Comparison of ENCODE assay signal across 8 cellular contexts in the genomic region with DNA sequence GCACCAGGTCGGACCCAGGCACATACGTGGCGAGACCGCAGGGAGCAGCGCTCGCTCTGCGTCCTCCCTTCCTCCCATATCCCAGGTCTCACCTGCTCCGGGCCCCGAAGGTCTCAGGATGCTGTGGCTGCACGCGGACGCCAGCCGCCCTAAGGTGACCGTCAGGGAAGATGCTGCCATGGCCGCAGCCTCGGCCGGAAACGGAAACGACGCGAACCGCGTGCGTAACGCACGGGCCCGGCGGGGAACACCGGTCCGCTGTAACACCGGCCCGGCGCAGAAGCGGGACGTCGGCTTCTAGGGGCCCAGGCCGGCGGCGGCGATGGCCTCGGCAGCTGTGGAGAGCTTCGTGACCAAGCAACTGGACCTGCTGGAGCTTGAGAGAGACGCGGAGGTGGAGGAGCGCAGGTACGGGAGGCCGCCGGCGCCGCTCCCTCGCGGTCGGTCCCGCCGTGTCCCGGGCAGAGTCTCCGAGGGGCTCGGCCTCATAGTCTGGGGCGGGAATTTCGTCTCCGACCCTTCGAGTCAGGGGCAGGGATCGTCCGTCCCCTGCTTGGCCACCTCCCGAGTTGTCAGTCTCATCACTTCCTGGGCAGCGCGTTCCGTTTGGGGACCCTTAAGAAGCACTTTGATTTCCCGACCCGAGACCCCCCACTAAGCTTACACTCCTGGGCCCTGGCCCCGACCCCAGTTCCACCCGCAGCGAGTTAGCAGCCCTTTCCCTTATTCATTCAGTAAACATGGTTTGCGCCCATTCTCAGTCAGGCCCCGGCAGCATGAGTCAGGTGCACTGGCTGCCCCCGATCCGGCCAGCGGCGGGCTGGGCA. TPM values are rescaled to one million over a fixed set of nuclear protein-coding genes. Genes with fewer than 3 reads are reported as not detected.
DNase-seq lines count a peak whose midpoint lies in the region; ATAC-seq, FAIRE-seq and TF ChIP-seq lines count a peak whose summit lies in the region.

A gene (plus strand): TSS at position 261 of the 827 bp plus-strand sequence. CDS start 62 bp downstream, at position 323.
A gene (minus strand): TSS at position 202 of the 827 bp plus-strand sequence. CDS start 22 bp downstream, at position 180.

- peaks cover 38 to 64% of the 10 kb centered on the region in 2 experiments for H3K79me1 ChIP-seq in IMR-90 (ENCODE audit: low read depth in 1 of 2, low read length in 2 of 2)

- no peak within 1 kb of the TSS; the same call in 2 of the 3 replicates for H2BK15ac ChIP-seq in IMR-90 (ENCODE audit: low read depth, low read length)

- H3K36me3 ChIP-seq in IMR-90 (ENCODE audit: control insufficient read depth, insufficient read depth, low read length) = peaks cover 20% of the 10 kb centered on the region

- no peaks in the 10 kb centered on the region for H3K27me3 ChIP-seq in IMR-90 (ENCODE audit: control insufficient read depth, insufficient read depth, low read length)

- peak within 1 kb of the TSS; percentile 98 for H3K4me2 ChIP-seq in IMR-90 (ENCODE audit: low read depth, low read length)

- peak within 1 kb of the TSS; percentile 96 for H3K4ac ChIP-seq in IMR-90 (ENCODE audit: low read depth, low read length)

- ATAC-seq in GM21447 (IDR thresholded peaks at IDR 0.05; ENCODE audit: unreplicated experiment) (peak; percentile 89), IMR-90 (ENCODE audit: low read depth) (peak; percentile 96)
- ATAC-seq in activated T-helper 17 cell treated with anti-CD3 and anti-CD28 coated beads, Interleukin-2, amount 50 U/mL, for 72 hours (replicated peaks) = peak; percentile 96
- ATAC-seq in natural killer cell treated with Interleukin-12 subunit alpha and Interleukin-12 subunit beta and Interleukin-15 and Interleukin-18, amount 100 ng/mL, for 72 hours = peak; percentile 98
- ATAC-seq in stimulated activated naive CD8-positive, alpha-beta T cell treated with anti-CD3 and anti-CD28 coated beads, Interleukin-15, Interleukin-2, amounts not matched to agents 100 U/mL and 50 U/mL, for 24 hours = peak; percentile 98

- peak within 1 kb of the TSS; percentile 91 for H2AK5ac ChIP-seq in IMR-90 (ENCODE audit: low read depth, low read length)

- H3K18ac ChIP-seq in IMR-90 (ENCODE audit: low read depth, low read length) = no peak within 1 kb of the TSS; the same call in 1 of the 2 replicates

- peak within 1 kb of the TSS; percentile 95 for H3K9ac ChIP-seq in IMR-90 (ENCODE audit: low read depth, low read length)

- H3K27ac Mint-ChIP-seq in activated T-helper 17 cell treated with anti-CD3 and anti-CD28 coated beads, Interleukin-2, amount 50 U/mL, for 72 hours = peak within 1 kb of the TSS; percentile 97
- H3K27ac Mint-ChIP-seq in natural killer cell treated with Interleukin-12 subunit alpha and Interleukin-12 subunit beta and Interleukin-15 and Interleukin-18, amount 100 ng/mL, for 72 hours = peak within 1 kb of the TSS; percentile 88 to 96

- in situ Hi-C loops in IMR-90 (cut with MboI; ENCODE audit: low sequenced_read_pairs) = no loop called here

- peak within 1 kb of the TSS; percentile 97 to 99 for H4K8ac ChIP-seq in IMR-90 (ENCODE audit: low read depth in 2 of 2, low read length in 2 of 2)

- peak; percentile 71 for TF ChIP-seq POLR2A in IMR-90 (IDR thresholded peaks at IDR 0.05; ENCODE audit: low read depth, low read length)

- peaks cover 65% of the 10 kb centered on the region for H3K36me3 Mint-ChIP-seq in activated T-helper 17 cell treated with anti-CD3 and anti-CD28 coated beads, Interleukin-2, amount 50 U/mL, for 72 hours (ENCODE audit: low read depth)
- H3K36me3 Mint-ChIP-seq in natural killer cell treated with Interleukin-12 subunit alpha and Interleukin-12 subunit beta and Interleukin-15 and Interleukin-18, amount 100 ng/mL, for 72 hours = no peaks in the 10 kb centered on the region

- peak within 1 kb of the TSS; percentile 100 for H2AFZ ChIP-seq in IMR-90 (replicated peaks; ENCODE audit: low read length, poor library complexity)

- H3K9me3 ChIP-seq in IMR-90 (ENCODE audit: control insufficient read depth, insufficient read depth, low read length) = no peaks in the 10 kb centered on the region

- H3K4me1 ChIP-seq in IMR-90 (ENCODE audit: control insufficient read depth, insufficient read depth, low read length) = peaks cover 3% of the 10 kb centered on the region; the same call in 1 of the 2 replicates

- no peaks in the 10 kb centered on the region for H3K9me3 Mint-ChIP-seq in activated T-helper 17 cell treated with anti-CD3 and anti-CD28 coated beads, Interleukin-2, amount 50 U/mL, for 72 hours
- H3K9me3 Mint-ChIP-seq in natural killer cell treated with Interleukin-12 subunit alpha and Interleukin-12 subunit beta and Interleukin-15 and Interleukin-18, amount 100 ng/mL, for 72 hours = no peaks in the 10 kb centered on the region

- intact Hi-C loops in IMR-90 (cut with micrococcal nuclease) = loop anchor here (1.0 to 10.0 kb wide), 4 partner anchors 98 to 741 kb away; a partner anchor contains a TSS

- H4K20me1 ChIP-seq in IMR-90 (ENCODE audit: insufficient read depth, low read length) = peaks cover 11% of the 10 kb centered on the region; the same call in 1 of the 2 replicates

- H4K91ac ChIP-seq in IMR-90 (ENCODE audit: insufficient read depth, low read depth, low read length) = peak within 1 kb of the TSS; percentile 90

- TF ChIP-seq RAD21 in IMR-90 (IDR thresholded peaks at IDR 0.05; ENCODE audit: low read length) = peak; percentile 28

- H3K27me3 Mint-ChIP-seq in activated T-helper 17 cell treated with anti-CD3 and anti-CD28 coated beads, Interleukin-2, amount 50 U/mL, for 72 hours = no peaks in the 10 kb centered on the region
- no peaks in the 10 kb centered on the region for H3K27me3 Mint-ChIP-seq in natural killer cell treated with Interleukin-12 subunit alpha and Interleukin-12 subunit beta and Interleukin-15 and Interleukin-18, amount 100 ng/mL, for 72 hours

- FAIRE-seq in D721Med (lab: Jason Lieb, UNC) = no peak

- CTCF ChIA-PET in IMR-90 (lab: Yijun Ruan, JAX) = no interaction called here

- H3K27ac ChIP-seq in IMR-90 (ENCODE audit: insufficient read depth, low read length) = peak within 1 kb of the TSS; percentile 91

- BruUV-seq in IMR-90 (replicated peaks; lab: Mats Ljungman, UMichigan) = no TSS peak

- dilution Hi-C loops in IMR-90 (cut with HindIII; ENCODE audit: low sequenced_read_pairs, unreplicated experiment) = no loop called here

- H4K5ac ChIP-seq in IMR-90 (ENCODE audit: low read depth, low read length) = peak within 1 kb of the TSS; percentile 98

- peak within 1 kb of the TSS; percentile 96 for H3K14ac ChIP-seq in IMR-90 (replicated peaks; ENCODE audit: low read depth, low read length)

- H3K23ac ChIP-seq in IMR-90 (ENCODE audit: low read depth, low read length) = peak within 1 kb of the TSS; percentile 93

- H2AK9ac ChIP-seq in IMR-90 (replicated peaks; ENCODE audit: low read depth, low read length, poor library complexity) = peak within 1 kb of the TSS; percentile 98

- H2BK5ac ChIP-seq in IMR-90 (ENCODE audit: low read depth, low read length, poor library complexity, severe bottlenecking) = peak within 1 kb of the TSS; percentile 89

- peak within 1 kb of the TSS; percentile 97 for H3K4me3 ChIP-seq in IMR-90 (ENCODE audit: insufficient read depth, low read depth, low read length)
- H3K4me3 ChIP-seq in fibroblast of pulmonary artery (replicated peaks; ENCODE audit: low read depth, low read length) = peak within 1 kb of the TSS; percentile 88

- 1% methylated on average over 39 of the region's 79 CpGs; no CpG with 5 or more reads in 1 of the 2 experiments for WGBS in IMR-90 (ENCODE audit: extremely low coverage in 2 of 2, insufficient read length in 1 of 2), 2 experiments

- peaks cover 24% of the 10 kb centered on the region for H3K4me1 Mint-ChIP-seq in activated T-helper 17 cell treated with anti-CD3 and anti-CD28 coated beads, Interleukin-2, amount 50 U/mL, for 72 hours
- peaks cover 38 to 41% of the 10 kb centered on the region in 2 donors for H3K4me1 Mint-ChIP-seq in natural killer cell treated with Interleukin-12 subunit alpha and Interleukin-12 subunit beta and Interleukin-15 and Interleukin-18, amount 100 ng/mL, for 72 hours (ENCODE audit: low read depth in 2 of 2)

- H3K9me1 ChIP-seq in IMR-90 (ENCODE audit: insufficient read depth, low read length) = peaks cover 3% of the 10 kb centered on the region; the same call in 1 of the 2 replicates

- no peak within 1 kb of the TSS for H2BK20ac ChIP-seq in IMR-90 (ENCODE audit: low read depth, low read length)

- POLR2A ChIA-PET in IMR-90 (lab: Charles Lee; ENCODE audit: unreplicated experiment) = no interaction called here

- no peak for TF ChIP-seq CTCF in D721Med (IDR thresholded peaks at IDR 0.05; ENCODE audit: insufficient read depth, missing control alignments)
- no peak for TF ChIP-seq CTCF in IMR-90 (conservative IDR thresholded peaks at IDR 0.05; ENCODE audit: low read depth, low read length)
- TF ChIP-seq CTCF in fibroblast of pulmonary artery (IDR thresholded peaks at IDR 0.05; ENCODE audit: low read length, missing control alignments) = no peak

- H3K56ac ChIP-seq in IMR-90 (ENCODE audit: extremely low read depth, insufficient read depth, low read length) = peak within 1 kb of the TSS; percentile 80

- H2BK120ac ChIP-seq in IMR-90 (ENCODE audit: low read depth, low read length) = no peak within 1 kb of the TSS; the same call in 1 of the 2 replicates

- peak within 1 kb of the TSS; percentile 97 for H3K4me3 Mint-ChIP-seq in activated T-helper 17 cell treated with anti-CD3 and anti-CD28 coated beads, Interleukin-2, amount 50 U/mL, for 72 hours
- peak within 1 kb of the TSS; percentile 96 for H3K4me3 Mint-ChIP-seq in natural killer cell treated with Interleukin-12 subunit alpha and Interleukin-12 subunit beta and Interleukin-15 and Interleukin-18, amount 100 ng/mL, for 72 hours

- DNase-seq in D721Med (ENCODE audit: insufficient read length, low spot score) = peak; percentile 76
- peak; percentile 80 for DNase-seq in IMR-90
- DNase-seq in RPMI7951 (ENCODE audit: low read depth) = peak; percentile 78
- DNase-seq in fibroblast of pulmonary artery (ENCODE audit: low read depth) = peak; percentile 85
- peak; percentile 89 for DNase-seq in natural killer cell treated with Interleukin-12 subunit alpha and Interleukin-12 subunit beta and Interleukin-15 and Interleukin-18, amount 100 ng/mL, for 72 hours (ENCODE audit: low spot score)
- peak; percentile 88 for DNase-seq in stimulated activated naive CD8-positive, alpha-beta T cell treated with anti-CD3 and anti-CD28 coated beads, Interleukin-15, Interleukin-2, amounts not matched to agents 100 U/mL and 50 U/mL, for 24 hours

RNA-seq across cellular contexts. Expression of the first gene that starts in this region (rescaled TPM):
- 3.9 and 4.5 TPM in 2 replicates for total RNA-seq in IMR-90 (2012; rRNA removed)
- polyA plus RNA-seq in IMR-90 (2012; rRNA removed) = 11.1 and 11.3 TPM in 2 replicates
- polyA plus RNA-seq in IMR-90 (2012; cell fraction: cytosol; rRNA removed) = 4.8 and 8.3 TPM in 2 replicates
- 28.8 and 56.0 TPM in 2 replicates for polyA plus RNA-seq in IMR-90 (2012; cell fraction: nucleus; rRNA removed; ENCODE audit: low replicate concordance)
- total RNA-seq in RPMI7951 (2014; rRNA removed; shearing (Covaris generic)) = 5.3 and 5.4 TPM in 2 replicates
- 10 to 100 TPM; 27.2 to 38.3 TPM for total RNA-seq in activated T-helper 17 cell treated with anti-CD3 and anti-CD28 coated beads, Interleukin-2, amount 50 U/mL, for 72 hours
- 10 to 100 TPM; 32.8 to 62.9 TPM for total RNA-seq in natural killer cell treated with Interleukin-12 subunit alpha and Interleukin-12 subunit beta and Interleukin-15 and Interleukin-18, amount 100 ng/mL, for 72 hours

RNA-seq across cellular contexts. Expression of the second gene that starts in this region (rescaled TPM):
- 19.2 and 21.7 TPM in 2 replicates for total RNA-seq in IMR-90 (2012; rRNA removed)
- polyA plus RNA-seq in IMR-90 (2012; rRNA removed) = 26.3 and 29.6 TPM in 2 replicates
- polyA plus RNA-seq in IMR-90 (2012; cell fraction: cytosol; rRNA removed) = 36.4 and 38.7 TPM in 2 replicates
- 16.0 and 26.8 TPM in 2 replicates for polyA plus RNA-seq in IMR-90 (2012; cell fraction: nucleus; rRNA removed; ENCODE audit: low replicate concordance)
- total RNA-seq in RPMI7951 (2014; rRNA removed; shearing (Covaris generic)) = 116 and 134 TPM in 2 replicates
- total RNA-seq in activated T-helper 17 cell treated with anti-CD3 and anti-CD28 coated beads, Interleukin-2, amount 50 U/mL, for 72 hours = 10 to 100 TPM; 43.4 to 96.4 TPM
- total RNA-seq in natural killer cell treated with Interleukin-12 subunit alpha and Interleukin-12 subunit beta and Interleukin-15 and Interleukin-18, amount 100 ng/mL, for 72 hours = 100 to 1,000 TPM in 1 of 2 donors, 10 to 100 TPM in 1; 57.6 to 108 TPM

Comparison
In these comparisons a context has a peak if more than half of its experiments do, and no peak if none do; other contexts are left out.
1. Peak in every context shown above with its lines: DNase-seq, ATAC-seq, H3K4me3 ChIP-seq and H3K27ac ChIP-seq.